In the genomic region with DNA sequence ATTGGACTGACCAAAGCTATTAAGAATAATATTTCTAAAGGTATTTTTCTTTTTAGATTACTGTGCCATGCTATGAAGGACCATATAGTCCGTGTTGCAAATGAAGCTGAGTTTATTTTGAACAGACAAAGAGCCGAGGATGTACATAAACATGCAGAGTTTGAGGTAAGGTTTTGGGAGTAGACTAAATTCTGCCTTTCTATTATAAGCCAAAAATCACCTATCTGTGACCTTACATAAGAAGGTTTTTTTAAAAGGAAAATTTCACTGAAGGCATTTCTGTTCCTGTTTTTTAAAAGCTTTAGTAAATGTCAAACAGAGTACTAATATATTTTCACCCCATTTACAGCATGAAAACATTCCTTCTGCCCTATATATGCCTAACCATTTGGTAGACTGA, we compare ENCODE assay signal across 29 cellular contexts.
DNase-seq lines count a peak whose midpoint lies in the region; ATAC-seq, FAIRE-seq and TF ChIP-seq lines count a peak whose summit lies in the region.
"Had no signal": no experiment of that assay in that cellular context is flagged by ENCODE, and none has a peak within 500 bp of the region (broad histone marks: within the 10 kb centered on the region; RNA-seq: fewer than 3 reads in every experiment).

No MANE protein-coding gene starts in this region.

- DNase-seq in endothelial cell of umbilical vein (ENCODE audit: low read depth, low spot score) (peak; percentile 2), natural killer cell (no peak)
- DNase-seq in central memory CD4-positive, alpha-beta T cell, result no peak
- DNase-seq: activated CD4-positive, alpha-beta T cell treated with anti-CD3 and anti-CD28 coated beads, Interleukin-2, amount 10 ng/mL, durations not matched to agents 7 days and 5 days; activated effector memory CD4-positive, alpha-beta T cell treated with anti-CD3 and anti-CD28 coated beads, Interleukin-2, amount 50 U/mL, for 16 hours; activated naive CD8-positive, alpha-beta T cell treated with anti-CD3 and anti-CD28 coated beads for 36 hours; activated T-cell treated with anti-CD3 and anti-CD28 coated beads, Interleukin-2, amount 50 U/mL, for 1 hour; aorta; DMS79 treated with DMSO at 0.1 percent for 48 hours; H7; NCI-H1048; NCI-H1694; NCI-H446 treated with DMSO at 0.1 percent for 48 hours; NCI-H82; right cardiac atrium; stimulated activated CD8-positive, alpha-beta memory T cell treated with anti-CD3 and anti-CD28 coated beads, Interleukin-4, amount 100 ng/mL, for 48 hours; tibial artery had no signal

- no peaks in the 10 kb centered on the region for H4K20me1 ChIP-seq in endothelial cell of umbilical vein (replicated peaks; ENCODE audit: control insufficient read depth, extremely low read depth, insufficient read depth, low read length)

- H3K9ac ChIP-seq in endothelial cell of umbilical vein (replicated peaks; ENCODE audit: extremely low read depth, insufficient read depth, low read length), result no peak overlapping the region

- H3K27me3 ChIP-seq in endothelial cell of umbilical vein (ENCODE audit: control insufficient read depth in 2 of 2, insufficient read depth in 2 of 2, low read length in 2 of 2), result no peaks in the 10 kb centered on the region
- H3K27me3 ChIP-seq: tibial artery, vagina had no signal

- TF ChIP-seq CTCF in endothelial cell of umbilical vein (IDR thresholded peaks at IDR 0.05; ENCODE audit: extremely low read depth in 1 of 2, insufficient read depth in 1 of 2, low read depth in 1 of 2, low read length in 2 of 2), result no peak
- no peak for TF ChIP-seq CTCF in natural killer cell (IDR thresholded peaks at IDR 0.05)

- H3K27ac ChIP-seq in endothelial cell of umbilical vein (ENCODE audit: insufficient read depth, low read depth, low read length), result no peak overlapping the region
- H3K27ac ChIP-seq: A549, SK-N-MC, tibial artery, vagina had no signal

- H3K4me1 ChIP-seq in endothelial cell of umbilical vein (ENCODE audit: control insufficient read depth, extremely low read depth, insufficient read depth, low read length), result peaks cover 13% of the 10 kb centered on the region
- H3K4me1 ChIP-seq: tibial artery, vagina had no signal

- CTCF ChIA-PET in endothelial cell of umbilical vein (lab: Charles Lee), result interaction anchor here (0.9 to 3.6 kb wide), 2 partner anchors 11 to 13 kb away, joined by 3 to 18 read pairs; no protein-coding TSS in a partner anchor

- TF ChIP-seq POLR2A in endothelial cell of umbilical vein (IDR thresholded peaks at IDR 0.05; ENCODE audit: low read depth, low read length), result no peak

- H3K27ac Mint-ChIP-seq in natural killer cell, result no peak overlapping the region
- H3K27ac Mint-ChIP-seq: activated CD4-positive, alpha-beta T cell treated with anti-CD3 and anti-CD28 coated beads, Interleukin-2, amount 10 ng/mL, durations not matched to agents 7 days and 5 days; activated naive CD8-positive, alpha-beta T cell treated with anti-CD3 and anti-CD28 coated beads for 36 hours; memory B cell had no signal

- H3K4me3 ChIP-seq in endothelial cell of umbilical vein (replicated peaks in 1 of 3; ENCODE audit: insufficient read depth in 1 of 3, low read depth in 1 of 3, low read length in 3 of 3), result no peak overlapping the region
- H3K4me3 ChIP-seq: A549, SK-N-MC, tibial artery, vagina had no signal

- H3K9me3 ChIP-seq in endothelial cell of umbilical vein (replicated peaks; ENCODE audit: control insufficient read depth, insufficient read depth, low read length), result no peaks in the 10 kb centered on the region
- H3K9me3 ChIP-seq: A549, tibial artery, vagina had no signal

- dilution Hi-C loops in endothelial cell of umbilical vein (cut with MboI; ENCODE audit: extremely low pct_ligation_motif_present, low sequenced_read_pairs), result no loop called here

- intact Hi-C loops in endothelial cell of umbilical vein (cut with micrococcal nuclease), result no loop called here
- intact Hi-C loops in natural killer cell (cut with micrococcal nuclease), result no loop called here

- POLR2A ChIA-PET in endothelial cell of umbilical vein (lab: Charles Lee), result no interaction called here

- H3K79me2 ChIP-seq in endothelial cell of umbilical vein (ENCODE audit: control insufficient read depth, insufficient read depth, low read length), result no peaks in the 10 kb centered on the region

- H3K4me1 Mint-ChIP-seq in natural killer cell, result no peaks in the 10 kb centered on the region
- H3K4me1 Mint-ChIP-seq: activated CD4-positive, alpha-beta T cell treated with anti-CD3 and anti-CD28 coated beads, Interleukin-2, amount 10 ng/mL, durations not matched to agents 7 days and 5 days; memory B cell had no signal

- H3K9me3 Mint-ChIP-seq in natural killer cell, result peaks cover 0 to 2% of the 10 kb centered on the region in 2 donors
- H3K9me3 Mint-ChIP-seq: activated CD4-positive, alpha-beta T cell treated with anti-CD3 and anti-CD28 coated beads, Interleukin-2, amount 10 ng/mL, durations not matched to agents 7 days and 5 days; activated naive CD8-positive, alpha-beta T cell treated with anti-CD3 and anti-CD28 coated beads for 36 hours; memory B cell; WTC11 had no signal

- no peak overlapping the region for H3K4me3 Mint-ChIP-seq in natural killer cell
- H3K4me3 Mint-ChIP-seq: activated CD4-positive, alpha-beta T cell treated with anti-CD3 and anti-CD28 coated beads, Interleukin-2, amount 10 ng/mL, durations not matched to agents 7 days and 5 days; activated naive CD8-positive, alpha-beta T cell treated with anti-CD3 and anti-CD28 coated beads for 36 hours; memory B cell; WTC11 had no signal

- H3K27me3 Mint-ChIP-seq in natural killer cell (ENCODE audit: low read depth in 2 of 2), result no peaks in the 10 kb centered on the region
- H3K27me3 Mint-ChIP-seq: activated CD4-positive, alpha-beta T cell treated with anti-CD3 and anti-CD28 coated beads, Interleukin-2, amount 10 ng/mL, durations not matched to agents 7 days and 5 days; activated naive CD8-positive, alpha-beta T cell treated with anti-CD3 and anti-CD28 coated beads for 36 hours; memory B cell had no signal

- no peaks in the 10 kb centered on the region for H3K9me1 ChIP-seq in endothelial cell of umbilical vein (replicated peaks; ENCODE audit: control insufficient read depth, extremely low read depth, insufficient read depth, low read length)

- H2AFZ ChIP-seq in endothelial cell of umbilical vein (ENCODE audit: low read depth, low read length), result no peak overlapping the region

- peak overlapping the region; percentile 50 for H3K4me2 ChIP-seq in endothelial cell of umbilical vein (ENCODE audit: insufficient read depth, low read length)

- H3K36me3 ChIP-seq in endothelial cell of umbilical vein (ENCODE audit: control insufficient read depth in 2 of 2, extremely low read depth in 1 of 2, insufficient read depth in 2 of 2, low read length in 2 of 2), result no peaks in the 10 kb centered on the region
- H3K36me3 ChIP-seq: tibial artery, vagina had no signal

- peak; percentile 27 for ATAC-seq in GM18517 (IDR thresholded peaks at IDR 0.05; ENCODE audit: unreplicated experiment)
- peak; percentile 59 for ATAC-seq in GM21360 (IDR thresholded peaks at IDR 0.05; ENCODE audit: unreplicated experiment)
- peak; percentile 13 for ATAC-seq in HG03354 (IDR thresholded peaks at IDR 0.05; ENCODE audit: poor library complexity, severe bottlenecking, unreplicated experiment)
- ATAC-seq in natural killer cell, result no peak
- ATAC-seq in GM21786 (IDR thresholded peaks at IDR 0.05; ENCODE audit: unreplicated experiment), result no peak
- no peak for ATAC-seq in HG03135 (IDR thresholded peaks at IDR 0.05; ENCODE audit: unreplicated experiment)
- ATAC-seq: A549, WTC11 had no signal

- FAIRE-seq in endothelial cell of umbilical vein (lab: Jason Lieb, UNC), result no peak
- FAIRE-seq: A549, bronchial epithelial cell, colon had no signal

- H3K36me3 Mint-ChIP-seq in natural killer cell, result no peaks in the 10 kb centered on the region
- H3K36me3 Mint-ChIP-seq: activated naive CD8-positive, alpha-beta T cell treated with anti-CD3 and anti-CD28 coated beads for 36 hours; WTC11 had no signal

- BruUV-seq in endothelial cell of umbilical vein (replicated peaks; lab: Mats Ljungman, UMichigan), result no TSS peak

TF ChIP-seq in endothelial cell of umbilical vein, 7 proteins besides CTCF, POLR2A, EP300 and RAD21:
- TF ChIP-seq FOS (IDR thresholded peaks at IDR 0.05; ENCODE audit: borderline replicate concordance, insufficient read depth, low read length) (no peak), JUN (IDR thresholded peaks at IDR 0.05; ENCODE audit: borderline replicate concordance, insufficient read depth, insufficient read length, low read depth) (no peak), GATA2 (IDR thresholded peaks at IDR 0.05; ENCODE audit: insufficient read depth, insufficient read length, low read depth, low read length) (no peak), MYC (IDR thresholded peaks at IDR 0.05; ENCODE audit: low read depth, low read length) (no peak), POLR2AphosphoS5 (IDR thresholded peaks at IDR 0.05; ENCODE audit: insufficient read depth, low read depth, low read length) (no peak), EZH2 (IDR thresholded peaks at IDR 0.05; ENCODE audit: borderline replicate concordance, low read depth, low read length, severe bottlenecking) (no peak)
- TF ChIP-seq, protein P1, sequence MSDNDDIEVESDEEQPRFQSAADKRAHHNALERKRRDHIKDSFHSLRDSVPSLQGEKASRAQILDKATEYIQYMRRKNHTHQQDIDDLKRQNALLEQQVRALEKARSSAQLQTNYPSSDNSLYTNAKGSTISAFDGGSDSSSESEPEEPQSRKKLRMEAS (IDR thresholded peaks at IDR 0.05; ENCODE audit: insufficient read depth, insufficient read length), result no peak

Comparison
In these comparisons a context has a peak if more than half of its experiments do, and no peak if none do; other contexts are left out.
1. ATAC-seq: peak in GM18517 (single experiment), GM21360 (single experiment) and HG03354 (single experiment); none in natural killer cell (0 of 3), GM21786 (single experiment) and HG03135 (single experiment).